ENCODE assay signal across 18 cellular contexts in the genomic region with DNA sequence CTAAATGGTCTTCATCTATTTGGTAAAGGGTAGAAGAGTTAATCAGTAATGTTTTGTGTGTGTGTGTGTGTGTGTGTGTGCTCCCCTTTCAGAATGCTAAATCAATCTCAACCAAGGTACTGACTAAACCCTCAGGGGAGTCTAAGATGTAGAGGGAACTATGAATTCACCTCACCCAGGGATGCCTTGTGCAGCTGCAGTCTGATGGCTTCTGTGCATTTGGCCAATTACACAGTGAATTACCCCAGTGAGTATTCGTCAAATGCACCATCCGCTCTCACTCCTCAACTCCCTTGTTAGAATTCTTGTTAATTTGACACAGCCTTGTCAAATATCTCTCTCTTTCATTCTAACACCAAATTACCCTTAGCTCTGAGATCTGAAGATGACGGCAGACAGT.
DNase-seq lines count a peak whose midpoint lies in the region; ATAC-seq and TF ChIP-seq lines count a peak whose summit lies in the region.
"Had no signal": no experiment of that assay in that cellular context is flagged by ENCODE, and none has a peak within 500 bp of the region (broad histone marks: within the 10 kb centered on the region; RNA-seq: fewer than 3 reads in every experiment).

No MANE protein-coding gene starts in this region.

- TF ChIP-seq CTCF in CD14-positive monocyte (IDR thresholded peaks at IDR 0.05): no peak

- no peak overlapping the region for H3K27ac Mint-ChIP-seq in CD14-positive monocyte
- H3K27ac Mint-ChIP-seq: activated CD8-positive, alpha-beta memory T cell treated with anti-CD3 and anti-CD28 coated beads, Interleukin-2, amount 10 ng/mL, durations not matched to agents 7 days and 5 days; activated naive CD4-positive, alpha-beta T cell treated with anti-CD3 and anti-CD28 coated beads, Interleukin-2, amount 50 U/mL, for 24 hours; CD4-positive, alpha-beta T cell; effector memory CD8-positive, alpha-beta T cell; stimulated activated naive CD8-positive, alpha-beta T cell treated with anti-CD3 and anti-CD28 coated beads, Interleukin-15, amount 100 ng/mL, for 72 hours had no signal

- DNase-seq in Daoy (ENCODE audit: low read depth): peak; percentile 9
- DNase-seq in CD14-positive monocyte (ENCODE audit: low spot score): no peak
- DNase-seq in NCI-H446 (lab: John Stamatoyannopoulos, UW): no peak
- no peak for DNase-seq in islet precursor cell
- DNase-seq in activated effector memory CD4-positive, alpha-beta T cell treated with anti-CD3 and anti-CD28 coated beads, Interleukin-2, amount 50 U/mL, for 16 hours: no peak
- DNase-seq: 8988T; activated CD8-positive, alpha-beta memory T cell treated with anti-CD3 and anti-CD28 coated beads, Interleukin-2, amount 10 ng/mL, durations not matched to agents 7 days and 5 days; CD4-positive, alpha-beta T cell; effector memory CD8-positive, alpha-beta T cell; foreskin fibroblast; H7; KG1; NCI-H446 treated with DMSO at 0.1 percent for 48 hours; stimulated activated naive CD8-positive, alpha-beta T cell treated with anti-CD3 and anti-CD28 coated beads, Interleukin-15, amount 100 ng/mL, for 72 hours had no signal

- H3K4me3 Mint-ChIP-seq in CD14-positive monocyte: no peak overlapping the region
- H3K4me3 Mint-ChIP-seq: activated CD8-positive, alpha-beta memory T cell treated with anti-CD3 and anti-CD28 coated beads, Interleukin-2, amount 10 ng/mL, durations not matched to agents 7 days and 5 days; activated naive CD4-positive, alpha-beta T cell treated with anti-CD3 and anti-CD28 coated beads, Interleukin-2, amount 50 U/mL, for 24 hours; CD4-positive, alpha-beta T cell; effector memory CD8-positive, alpha-beta T cell; stimulated activated naive CD8-positive, alpha-beta T cell treated with anti-CD3 and anti-CD28 coated beads, Interleukin-15, amount 100 ng/mL, for 72 hours had no signal

- H3K27me3 Mint-ChIP-seq in CD14-positive monocyte (ENCODE audit: low read depth in 3 of 3): no peaks in the 10 kb centered on the region
- H3K27me3 Mint-ChIP-seq: activated CD8-positive, alpha-beta memory T cell treated with anti-CD3 and anti-CD28 coated beads, Interleukin-2, amount 10 ng/mL, durations not matched to agents 7 days and 5 days; activated naive CD4-positive, alpha-beta T cell treated with anti-CD3 and anti-CD28 coated beads, Interleukin-2, amount 50 U/mL, for 24 hours; CD4-positive, alpha-beta T cell; effector memory CD8-positive, alpha-beta T cell; stimulated activated naive CD8-positive, alpha-beta T cell treated with anti-CD3 and anti-CD28 coated beads, Interleukin-15, amount 100 ng/mL, for 72 hours had no signal

- ATAC-seq in GM19452 (IDR thresholded peaks at IDR 0.05; ENCODE audit: unreplicated experiment) (peak; percentile 39), HG02798 (IDR thresholded peaks at IDR 0.05; ENCODE audit: poor library complexity, unreplicated experiment) (peak; percentile 25), HG03521 (IDR thresholded peaks at IDR 0.05; ENCODE audit: unreplicated experiment) (peak; percentile 30)
- ATAC-seq: activated CD8-positive, alpha-beta memory T cell treated with anti-CD3 and anti-CD28 coated beads, Interleukin-2, amount 10 ng/mL, durations not matched to agents 7 days and 5 days; effector memory CD8-positive, alpha-beta T cell; stimulated activated naive CD8-positive, alpha-beta T cell treated with anti-CD3 and anti-CD28 coated beads, Interleukin-15, amount 100 ng/mL, for 72 hours had no signal

- H3K4me1 Mint-ChIP-seq in CD14-positive monocyte: no peaks in the 10 kb centered on the region
- H3K4me1 Mint-ChIP-seq: activated CD8-positive, alpha-beta memory T cell treated with anti-CD3 and anti-CD28 coated beads, Interleukin-2, amount 10 ng/mL, durations not matched to agents 7 days and 5 days; activated naive CD4-positive, alpha-beta T cell treated with anti-CD3 and anti-CD28 coated beads, Interleukin-2, amount 50 U/mL, for 24 hours; stimulated activated naive CD8-positive, alpha-beta T cell treated with anti-CD3 and anti-CD28 coated beads, Interleukin-15, amount 100 ng/mL, for 72 hours had no signal

- intact Hi-C loops in CD14-positive monocyte (cut with micrococcal nuclease): no loop called here

- peaks cover 0 to 10% (median 3%) of the 10 kb centered on the region in 7 donors for H3K9me3 Mint-ChIP-seq in CD14-positive monocyte
- H3K9me3 Mint-ChIP-seq: stimulated activated naive CD8-positive, alpha-beta T cell treated with anti-CD3 and anti-CD28 coated beads, Interleukin-15, amount 100 ng/mL, for 72 hours had no signal

- no peaks in the 10 kb centered on the region for H3K36me3 Mint-ChIP-seq in CD14-positive monocyte
- H3K36me3 Mint-ChIP-seq: activated CD8-positive, alpha-beta memory T cell treated with anti-CD3 and anti-CD28 coated beads, Interleukin-2, amount 10 ng/mL, durations not matched to agents 7 days and 5 days; activated naive CD4-positive, alpha-beta T cell treated with anti-CD3 and anti-CD28 coated beads, Interleukin-2, amount 50 U/mL, for 24 hours had no signal
